7 cellular contexts compared by ENCODE assay signal in the genomic region with DNA sequence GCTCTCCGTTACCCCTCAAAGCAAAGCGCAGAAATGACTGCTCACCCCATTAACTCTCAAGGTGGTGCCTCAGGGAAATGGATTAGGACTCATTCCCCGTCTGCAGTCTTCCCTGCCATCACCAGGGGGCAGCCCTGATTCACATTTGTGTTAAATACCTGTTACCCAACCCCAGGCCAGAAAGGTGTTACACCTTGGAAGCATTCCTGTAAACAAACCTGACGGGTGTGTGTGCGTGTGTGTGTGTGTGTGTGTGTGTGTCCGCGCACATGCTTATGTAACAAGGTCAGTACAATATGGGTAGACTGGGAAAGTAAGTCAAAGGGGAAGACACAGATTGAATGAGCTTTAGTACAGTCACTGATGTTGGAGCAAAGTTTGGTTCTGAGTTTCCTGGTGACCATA.
A peak's percentile ranks its signal among the peaks of the same experiment; 100 is the strongest.
DNase-seq lines count a peak whose midpoint lies in the region; ATAC-seq and TF ChIP-seq lines count a peak whose summit lies in the region.

No MANE protein-coding gene starts in this region.

- peak; percentile 64 to 75 for DNase-seq in NCI-H187 (lab: John Stamatoyannopoulos, UW)
- DNase-seq in UCSD-AML1 (lab: John Stamatoyannopoulos, UW; ENCODE audit: unreplicated experiment) = peak; percentile 55
- peak; percentile 56 for DNase-seq in brain microvascular endothelial cell
- peak; percentile 91 for DNase-seq in iPS-NIHi7 (ENCODE audit: extremely low spot score)
- peak; percentile 35 to 63 for DNase-seq in stimulated activated CD4-positive, alpha-beta T cell treated with anti-CD3 and anti-CD28 coated beads, Interleukin-1b, Interleukin-23, amount 100 ng/mL, for 1 hour (ENCODE audit: low read depth in 2 of 2)

- no peak overlapping the region for H3K4me3 ChIP-seq in brain microvascular endothelial cell (ENCODE audit: low read depth, low read length)

- H3K36me3 ChIP-seq in brain microvascular endothelial cell (replicated peaks) = no peaks in the 10 kb centered on the region

- in situ Hi-C loops in brain microvascular endothelial cell (cut with HindIII; ENCODE audit: low pct_ligation_motif_present, low sequenced_read_pairs) = no loop called here

- no peak for ATAC-seq in GM21367 (IDR thresholded peaks at IDR 0.05; ENCODE audit: unreplicated experiment)

- peaks cover 17% of the 10 kb centered on the region for H3K27me3 ChIP-seq in brain microvascular endothelial cell (replicated peaks)

- TF ChIP-seq CTCF in GM12874 (IDR thresholded peaks at IDR 0.05; ENCODE audit: insufficient read depth, low read depth, low read length) (peak; percentile 91), brain microvascular endothelial cell (IDR thresholded peaks at IDR 0.05; ENCODE audit: low read depth, low read length, missing control alignments) (peak; percentile 94)

- H3K27ac ChIP-seq in brain microvascular endothelial cell = no peak overlapping the region
